In the genomic region with DNA sequence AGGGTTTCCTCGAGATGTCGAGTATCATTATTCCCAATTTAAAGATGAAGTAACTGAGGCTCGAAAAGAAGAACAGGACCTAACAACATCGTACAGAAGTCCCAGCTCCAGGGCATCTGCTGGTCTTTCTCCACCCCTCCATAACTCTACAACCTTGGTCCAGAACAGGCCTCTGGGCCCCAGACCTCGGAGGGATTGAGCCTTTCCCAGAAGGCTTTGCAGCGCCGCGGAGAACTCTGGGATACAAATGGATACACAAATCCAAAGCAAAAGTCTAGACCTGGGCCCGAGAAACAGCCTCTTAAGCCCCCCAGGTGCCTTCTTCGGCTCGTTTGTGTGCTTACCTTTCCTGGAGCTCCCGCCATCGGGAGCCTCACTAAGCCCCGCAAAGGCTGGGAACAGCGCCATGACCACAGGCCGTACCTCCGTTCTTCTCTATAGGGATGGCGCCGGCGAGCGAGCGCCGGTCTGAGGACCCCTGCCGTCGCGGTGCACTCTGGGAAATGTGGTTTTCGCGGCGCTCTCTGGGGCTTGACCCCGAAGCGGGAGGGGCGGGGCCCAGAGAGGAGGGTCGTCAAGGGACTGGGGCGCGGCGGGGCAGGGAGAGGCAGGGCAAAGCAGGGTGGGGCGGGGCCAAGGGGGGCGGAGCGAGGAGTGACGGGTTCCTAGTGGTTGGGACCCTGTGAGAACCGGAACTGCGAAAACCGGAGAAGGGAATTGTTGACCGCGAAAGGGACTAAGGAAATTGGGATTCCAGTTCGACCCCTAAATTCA, we compare ENCODE assay signal across 8 cellular contexts. TPM values are rescaled to one million over a fixed set of nuclear protein-coding genes. Genes with fewer than 3 reads are reported as not detected.
DNase-seq lines count a peak whose midpoint lies in the region; ATAC-seq and TF ChIP-seq lines count a peak whose summit lies in the region.

TSS of gene NRDE2 (minus strand) at position 445 of the 774 bp plus-strand sequence. CDS start at position 408, 37 bp downstream.

- no peaks in the 10 kb centered on the region; the same call in 1 of the 2 replicates for H3K79me2 ChIP-seq in H9 (ENCODE audit: insufficient read depth, low read length)

- H2BK15ac ChIP-seq in H9 (ENCODE audit: low read depth, low read length): no peak within 1 kb of the TSS

- peak within 1 kb of the TSS; percentile 70 for H3K4me2 ChIP-seq in H9 (ENCODE audit: insufficient read depth, insufficient read length, low read length)

- no peak within 1 kb of the TSS for H4K91ac ChIP-seq in H9 (ENCODE audit: insufficient read length, low read depth, low read length)

- H3K9ac ChIP-seq in ES-I3 (ENCODE audit: low read depth, low read length): peak within 1 kb of the TSS; percentile 89
- peak within 1 kb of the TSS; percentile 73 for H3K9ac ChIP-seq in H9 (ENCODE audit: extremely low read depth, insufficient read length, low read length)

- no peaks in the 10 kb centered on the region for H3K23me2 ChIP-seq in H9 (ENCODE audit: insufficient read length, low read depth, low read length, poor library complexity, severe bottlenecking)

- H3K36me3 ChIP-seq in ES-I3 (ENCODE audit: insufficient read depth, low read length): no peaks in the 10 kb centered on the region

- no peak within 1 kb of the TSS for H2BK20ac ChIP-seq in H9 (ENCODE audit: low read depth, low read length, poor library complexity, severe bottlenecking)

- no peak within 1 kb of the TSS for H4K5ac ChIP-seq in H9 (ENCODE audit: insufficient read length, low read depth, low read length)

- H3K27me3 ChIP-seq in H9 (ENCODE audit: insufficient read depth, low read length): no peaks in the 10 kb centered on the region

- H3K27me3 Mint-ChIP-seq in H9 (ENCODE audit: low read depth) (peaks cover 31% of the 10 kb centered on the region), natural killer cell (ENCODE audit: low read depth in 2 of 2) (peaks cover 10 to 24% of the 10 kb centered on the region in 2 donors)
- H3K27me3 Mint-ChIP-seq in activated T-helper 2 cell treated with anti-CD3 and anti-CD28 coated beads, Interferon-gamma antibody, Interleukin-2, Interleukin-4, amounts not matched to agents 10 μg/mL and 5 μg/mL and 100 μg/mL, durations not matched to agents 14 hours and 24 hours and 36 hours (ENCODE audit: low read depth): peaks cover 20% of the 10 kb centered on the region

- H3K23ac ChIP-seq in H9 (ENCODE audit: insufficient read length, low read depth, low read length): no peak within 1 kb of the TSS

- no peak within 1 kb of the TSS for H2BK5ac ChIP-seq in H9 (ENCODE audit: insufficient read length, low read length)

- TF ChIP-seq POLR2A in Raji (IDR thresholded peaks at IDR 0.05; ENCODE audit: insufficient read depth, low read depth, low read length): peak; percentile 71

- peak; percentile 99 for DNase-seq in H9
- peak; percentile 92 for DNase-seq in M059J (ENCODE audit: low read depth)
- DNase-seq in activated T-helper 2 cell treated with anti-CD3 and anti-CD28 coated beads, Interferon-gamma antibody, Interleukin-2, Interleukin-4, amounts not matched to agents 10 μg/mL and 5 μg/mL and 100 μg/mL, durations not matched to agents 14 hours and 24 hours and 36 hours (ENCODE audit: low spot score): peak; percentile 91
- DNase-seq in fibroblast of peridontal ligament (ENCODE audit: extremely low read depth): peak; percentile 94
- peak; percentile 75 for DNase-seq in natural killer cell
- peak; percentile 80 to 91 (median 85) for DNase-seq in stimulated activated naive CD4-positive, alpha-beta T cell (lab: John Stamatoyannopoulos, UW)

- H3K4me1 Mint-ChIP-seq in H9 (peaks cover 6% of the 10 kb centered on the region in 2 experiments), natural killer cell (peaks cover 27 to 35% of the 10 kb centered on the region in 2 donors)
- H3K4me1 Mint-ChIP-seq in activated T-helper 2 cell treated with anti-CD3 and anti-CD28 coated beads, Interferon-gamma antibody, Interleukin-2, Interleukin-4, amounts not matched to agents 10 μg/mL and 5 μg/mL and 100 μg/mL, durations not matched to agents 14 hours and 24 hours and 36 hours (ENCODE audit: low read depth): peaks cover 29% of the 10 kb centered on the region

- H3K36me3 Mint-ChIP-seq in H9 (ENCODE audit: insufficient read depth in 1 of 3, low read depth in 3 of 3) (peaks cover 0 to 1% (median 0%) of the 10 kb centered on the region in 3 experiments; a peak in 1 of 7 replicates), natural killer cell (no peaks in the 10 kb centered on the region)
- H3K36me3 Mint-ChIP-seq in activated T-helper 2 cell treated with anti-CD3 and anti-CD28 coated beads, Interferon-gamma antibody, Interleukin-2, Interleukin-4, amounts not matched to agents 10 μg/mL and 5 μg/mL and 100 μg/mL, durations not matched to agents 14 hours and 24 hours and 36 hours (ENCODE audit: low read depth): peaks cover 15% of the 10 kb centered on the region

- peak; percentile 93 to 96 (median 95) for ATAC-seq in natural killer cell

- no peak within 1 kb of the TSS for H2AFZ ChIP-seq in H9 (ENCODE audit: low read length)

- no peaks in the 10 kb centered on the region for H4K20me1 ChIP-seq in H9 (ENCODE audit: control insufficient read depth, insufficient read depth, insufficient read length)

- intact Hi-C loops in activated T-helper 2 cell treated with anti-CD3 and anti-CD28 coated beads, Interferon-gamma antibody, Interleukin-2, Interleukin-4, amounts not matched to agents 10 μg/mL and 5 μg/mL and 100 μg/mL, durations not matched to agents 14 hours and 24 hours and 36 hours (cut with micrococcal nuclease): loop anchor here (1.0 to 5.0 kb wide), 4 partner anchors 31 to 74 kb away; partner anchors contain the start of gene PSMC1
- intact Hi-C loops in natural killer cell (cut with micrococcal nuclease): loop anchor here (5.0 kb wide), 1 partner anchor 66 kb away; the partner anchor contains the start of gene CALM1

- H3K4me3 Mint-ChIP-seq in H9: peak within 1 kb of the TSS; percentile 84 to 86
- H3K4me3 Mint-ChIP-seq in activated T-helper 2 cell treated with anti-CD3 and anti-CD28 coated beads, Interferon-gamma antibody, Interleukin-2, Interleukin-4, amounts not matched to agents 10 μg/mL and 5 μg/mL and 100 μg/mL, durations not matched to agents 14 hours and 24 hours and 36 hours (ENCODE audit: low read depth): peak within 1 kb of the TSS; percentile 89
- peak within 1 kb of the TSS; percentile 92 for H3K4me3 Mint-ChIP-seq in natural killer cell

- H2AK5ac ChIP-seq in H9 (ENCODE audit: insufficient read length, low read length): no peak within 1 kb of the TSS

- H3K9me3 Mint-ChIP-seq in H9 (no peaks in the 10 kb centered on the region), natural killer cell (no peaks in the 10 kb centered on the region)
- H3K9me3 Mint-ChIP-seq in activated T-helper 2 cell treated with anti-CD3 and anti-CD28 coated beads, Interferon-gamma antibody, Interleukin-2, Interleukin-4, amounts not matched to agents 10 μg/mL and 5 μg/mL and 100 μg/mL, durations not matched to agents 14 hours and 24 hours and 36 hours: no peaks in the 10 kb centered on the region

- WGBS in H9 (ENCODE audit: extremely low coverage, insufficient read length, low lambda C conversion rate): no CpG with 5 or more reads among the region's 46 CpGs

- no peak within 1 kb of the TSS for H3K4ac ChIP-seq in H9 (ENCODE audit: low read depth, low read length)

- H3K79me1 ChIP-seq in H9 (ENCODE audit: insufficient read depth, low read depth, low read length, poor library complexity, severe bottlenecking): peaks cover 5% of the 10 kb centered on the region

- no peak within 1 kb of the TSS for H2BK12ac ChIP-seq in H9 (ENCODE audit: insufficient read length, low read depth, low read length)

- H2BK120ac ChIP-seq in H9 (ENCODE audit: low read depth, low read length, poor library complexity, severe bottlenecking): no peak within 1 kb of the TSS

- no peak within 1 kb of the TSS for H3T11ph ChIP-seq in H9 (ENCODE audit: low read length)

- H3K27ac Mint-ChIP-seq in H9 (peak within 1 kb of the TSS; percentile 78 to 98 (median 98)), natural killer cell (peak within 1 kb of the TSS; percentile 91 to 94)
- peak within 1 kb of the TSS; percentile 93 for H3K27ac Mint-ChIP-seq in activated T-helper 2 cell treated with anti-CD3 and anti-CD28 coated beads, Interferon-gamma antibody, Interleukin-2, Interleukin-4, amounts not matched to agents 10 μg/mL and 5 μg/mL and 100 μg/mL, durations not matched to agents 14 hours and 24 hours and 36 hours

- H3K56ac ChIP-seq in H9 (ENCODE audit: insufficient read length, low read depth, low read length): no peak within 1 kb of the TSS

- H3K4me1 ChIP-seq in ES-I3 (ENCODE audit: insufficient read depth, low read length) (peaks cover 3% of the 10 kb centered on the region; the same call in 1 of the 2 replicates), H9 (ENCODE audit: insufficient read depth, low read length) (no peaks in the 10 kb centered on the region)

- H3K14ac ChIP-seq in H9 (ENCODE audit: insufficient read depth, low read length): peak within 1 kb of the TSS; percentile 86; the same call in 1 of the 2 replicates

- H4K8ac ChIP-seq in H9 (replicated peaks; ENCODE audit: insufficient read length, low read depth, low read length): no peak within 1 kb of the TSS

- peak within 1 kb of the TSS; percentile 92 for H3K18ac ChIP-seq in H9 (ENCODE audit: insufficient read length, low read depth, low read length)

- no peak within 1 kb of the TSS for H3K27ac ChIP-seq in H9 (ENCODE audit: insufficient read length, low read depth, low read length)

- TF ChIP-seq CTCF in H9 (conservative IDR thresholded peaks at IDR 0.05): no peak
- TF ChIP-seq CTCF in natural killer cell (IDR thresholded peaks at IDR 0.05): no peak

- H3K9me3 ChIP-seq in ES-I3 (ENCODE audit: control insufficient read depth, insufficient read depth, low read length): no peaks in the 10 kb centered on the region
- H3K9me3 ChIP-seq in H9 (ENCODE audit: control insufficient read depth, low read depth, low read length): no peaks in the 10 kb centered on the region

RNA-seq across cellular contexts. Expression of gene NRDE2, which starts in this region (rescaled TPM):
- total RNA-seq in H9 (2021): 18.1 and 21.2 TPM in 2 replicates
- 4.6 and 8.2 TPM in 2 replicates for total RNA-seq in M059J (2014; rRNA removed; shearing (Covaris generic))
- total RNA-seq in activated T-helper 2 cell treated with anti-CD3 and anti-CD28 coated beads, Interferon-gamma antibody, Interleukin-2, Interleukin-4, amounts not matched to agents 10 μg/mL and 5 μg/mL and 100 μg/mL, durations not matched to agents 14 hours and 24 hours and 36 hours: 23.2 and 25.4 TPM in 2 replicates
- total RNA-seq in natural killer cell: 10 to 100 TPM; 32.6 to 46.3 (median 40.7) TPM
